Comparison of ENCODE assay signal across 21 cellular contexts in the genomic region with DNA sequence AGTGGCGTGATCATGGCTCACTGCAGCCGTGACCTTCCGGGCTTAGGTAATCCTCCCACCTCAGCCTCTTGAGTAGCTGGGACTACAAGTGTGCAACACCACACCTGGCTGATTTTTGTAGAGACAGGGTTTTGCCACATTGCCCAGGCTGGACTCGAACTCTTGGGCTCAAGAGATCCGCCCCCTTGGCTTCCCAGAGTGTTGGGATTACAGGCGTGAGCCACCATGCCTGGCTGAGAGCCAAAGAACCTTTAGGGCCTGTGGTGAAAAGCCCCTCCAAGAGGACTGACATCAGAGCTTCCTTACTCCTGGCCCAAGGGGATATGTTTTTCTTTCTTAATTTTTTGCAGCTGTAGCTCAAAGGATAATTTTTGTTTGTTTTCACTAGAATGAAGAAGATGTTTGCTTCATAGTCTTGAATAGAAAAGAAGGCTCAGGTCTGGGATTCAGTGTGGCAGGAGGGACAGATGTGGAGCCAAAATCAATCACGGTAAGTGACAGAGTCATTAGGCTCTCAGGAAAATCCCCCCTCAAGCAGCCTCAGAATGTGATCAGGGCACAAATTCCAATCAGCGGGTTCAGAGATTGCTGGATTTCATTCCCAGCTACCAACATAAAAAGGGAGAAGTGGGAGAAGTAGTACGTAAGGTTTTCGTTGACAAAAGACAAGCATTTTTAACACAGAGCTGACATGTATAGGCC.
DNase-seq lines count a peak whose midpoint lies in the region; TF ChIP-seq lines count a peak whose summit lies in the region.
"Had no signal": no experiment of that assay in that cellular context is flagged by ENCODE, and none has a peak within 500 bp of the region (broad histone marks: within the 10 kb centered on the region; RNA-seq: fewer than 3 reads in every experiment).

No MANE protein-coding gene starts in this region.

- intact Hi-C loops in esophagus muscularis mucosa (cut with DNase I): loop anchor here (10.0 kb wide), 1 partner anchor 218 kb away; a partner anchor contains a TSS
- intact Hi-C loops in breast epithelium (cut with DNase I; ENCODE audit: low total_unique reads): no loop called here
- intact Hi-C loops in spleen (cut with DNase I; ENCODE audit: low total_unique reads): no loop called here

- peak; percentile 11 for DNase-seq in DMS 273 (lab: John Stamatoyannopoulos, UW; ENCODE audit: unreplicated experiment)
- DNase-seq in DMS 273 treated with DMSO at 0.1 percent for 48 hours (lab: John Stamatoyannopoulos, UW): no peak
- DNase-seq in RPMI7951 (ENCODE audit: low read depth): peak; percentile 7
- peak; percentile 45 for DNase-seq in esophagus muscularis mucosa (ENCODE audit: extremely low spot score)
- DNase-seq in smooth muscle cell of the brain vasculature (ENCODE audit: low read depth, low spot score): peak; percentile 57
- DNase-seq in superior temporal gyrus (ENCODE audit: extremely low spot score): no peak
- no peak for DNase-seq in breast epithelium (ENCODE audit: low spot score in 2 of 2)
- DNase-seq in spleen: no peak
- DNase-seq: activated B cell treated with CpG ODN at 0.5 μM for 24 hours; activated CD4-positive, alpha-beta memory T cell treated with anti-CD3 and anti-CD28 coated beads, Interleukin-2, amount 10 ng/mL, durations not matched to agents 7 days and 5 days; activated naive CD4-positive, alpha-beta T cell treated with anti-CD3 and anti-CD28 coated beads, Interleukin-2, amount 10 ng/mL, durations not matched to agents 7 days and 5 days; activated T-cell treated with anti-CD3 and anti-CD28 coated beads, Interleukin-2, amount 50 U/mL, for 48 hours; DND-41; islet precursor cell; NCI-H187 treated with DMSO at 0.1 percent for 48 hours; ovary; sigmoid colon; SK-N-SH had no signal

- no peaks in the 10 kb centered on the region for H3K27me3 ChIP-seq in esophagus muscularis mucosa
- no peaks in the 10 kb centered on the region for H3K27me3 ChIP-seq in breast epithelium
- no peaks in the 10 kb centered on the region for H3K27me3 ChIP-seq in spleen (replicated peaks in 1 of 7)
- H3K27me3 ChIP-seq: ovary, sigmoid colon, tibial nerve had no signal

- TF ChIP-seq POLR2A in esophagus muscularis mucosa (IDR thresholded peaks at IDR 0.05; ENCODE audit: low read depth): no peak
- TF ChIP-seq POLR2A in breast epithelium (IDR thresholded peaks at IDR 0.05): no peak
- TF ChIP-seq POLR2A in spleen (IDR thresholded peaks at IDR 0.05): no peak

- no peak for TF ChIP-seq EP300 in esophagus muscularis mucosa (IDR thresholded peaks at IDR 0.05)

- WGBS in esophagus muscularis mucosa: 89% methylated on average over 10 of the region's 10 CpGs
- WGBS in spleen, 5 donors: 92 to 94% (median 93%) methylated on average over 10 of the region's 10 CpGs

- H3K36me3 ChIP-seq in esophagus muscularis mucosa: peaks cover under 1 to 65% (median 50%) of the 10 kb centered on the region in 4 donors
- H3K36me3 ChIP-seq in breast epithelium: no peaks in the 10 kb centered on the region
- peaks cover 0 to 48% (median 14%) of the 10 kb centered on the region in 6 donors for H3K36me3 ChIP-seq in spleen
- H3K36me3 ChIP-seq: ovary had no signal

- H3K4me3 ChIP-seq in esophagus muscularis mucosa (no peak overlapping the region), breast epithelium (no peak overlapping the region), spleen (no peak overlapping the region)
- H3K4me3 ChIP-seq: lung, ovary, sigmoid colon, tibial nerve had no signal

- H3K27ac ChIP-seq in esophagus muscularis mucosa (replicated peaks in 1 of 4) (no peak overlapping the region), breast epithelium (no peak overlapping the region), spleen (no peak overlapping the region)
- H3K27ac ChIP-seq: 22Rv1 had no signal

- H3K4me1 ChIP-seq in esophagus muscularis mucosa (peaks cover 36 to 46% (median 43%) of the 10 kb centered on the region in 4 donors), breast epithelium (no peaks in the 10 kb centered on the region), spleen (peaks cover 0 to 31% (median 11%) of the 10 kb centered on the region in 6 donors)

- H3K9me3 ChIP-seq in esophagus muscularis mucosa (no peaks in the 10 kb centered on the region), breast epithelium (no peaks in the 10 kb centered on the region), spleen (no peaks in the 10 kb centered on the region)
- H3K9me3 ChIP-seq: ovary, sigmoid colon, SK-N-SH, tibial nerve had no signal

- TF ChIP-seq CTCF in esophagus muscularis mucosa (IDR thresholded peaks at IDR 0.05): no peak
- no peak for TF ChIP-seq CTCF in breast epithelium (IDR thresholded peaks at IDR 0.05)
- no peak for TF ChIP-seq CTCF in spleen (IDR thresholded peaks at IDR 0.05 in 8 of 11, conservative IDR thresholded peaks at IDR 0.05 in 3 of 11)

Comparison
In these comparisons a context has a peak if more than half of its experiments do, and no peak if none do; other contexts are left out.
1. DNase-seq: peak in DMS 273 (single experiment), RPMI7951 (single experiment), esophagus muscularis mucosa (single experiment) and smooth muscle cell of the brain vasculature (single experiment); none in DMS 273 treated with DMSO at 0.1 percent for 48 hours (single experiment), superior temporal gyrus (single experiment), breast epithelium (0 of 2) and spleen (single experiment).